ENCODE assay signal across 10 cellular contexts in genomic region chr3:111924283-111924682, GRCh38. TPM values are rescaled to one million over a fixed set of nuclear protein-coding genes. Genes with fewer than 3 reads are reported as not detected.
DNase-seq lines count a peak whose midpoint lies in the region; ATAC-seq and TF ChIP-seq lines count a peak whose summit lies in the region.
"Had no signal": no experiment of that assay in that cellular context is flagged by ENCODE, and none has a peak within 500 bp of the region (broad histone marks: within the 10 kb centered on the region; RNA-seq: fewer than 3 reads in every experiment).

No MANE protein-coding gene starts in this region.

- no peak overlapping the region for H3K4me3 Mint-ChIP-seq in chondrocyte (ENCODE audit: unreplicated experiment)
- H3K4me3 Mint-ChIP-seq in CD4-positive, alpha-beta memory T cell: no peak overlapping the region
- H3K4me3 Mint-ChIP-seq: activated naive CD4-positive, alpha-beta T cell treated with anti-CD3 and anti-CD28 coated beads for 36 hours had no signal

- no peaks in the 10 kb centered on the region for H3K27me3 ChIP-seq in lower lobe of right lung (ENCODE audit: low read depth)
- no peaks in the 10 kb centered on the region for H3K27me3 ChIP-seq in CD4-positive, alpha-beta memory T cell (ENCODE audit: insufficient read depth, low read length)

- peaks cover 3% of the 10 kb centered on the region for H3K9me3 Mint-ChIP-seq in chondrocyte (ENCODE audit: low read depth)
- no peaks in the 10 kb centered on the region for H3K9me3 Mint-ChIP-seq in CD4-positive, alpha-beta memory T cell
- H3K9me3 Mint-ChIP-seq: activated naive CD4-positive, alpha-beta T cell treated with anti-CD3 and anti-CD28 coated beads for 36 hours had no signal

- DNase-seq in A172 (ENCODE audit: low spot score) (peak; percentile 43), NCI-H2029 (lab: John Stamatoyannopoulos, UW) (peak; percentile 98), chondrocyte (ENCODE audit: low spot score) (no peak), lower lobe of right lung (peak; percentile 50), hippocampal formation (lab: John Stamatoyannopoulos, UW) (no peak)
- no peak for DNase-seq in CD4-positive, alpha-beta memory T cell
- DNase-seq: activated naive CD4-positive, alpha-beta T cell treated with anti-CD3 and anti-CD28 coated beads for 36 hours; retina had no signal

- no peak overlapping the region for H3K27ac ChIP-seq in lower lobe of right lung
- H3K27ac ChIP-seq in CD4-positive, alpha-beta memory T cell (ENCODE audit: low read depth, low read length): no peak overlapping the region

- POLR2A ChIA-PET in CD4-positive, alpha-beta memory T cell (lab: Charles Lee; ENCODE audit: partially characterized antibody): no interaction called here

- peaks cover 21% of the 10 kb centered on the region for H3K4me1 ChIP-seq in lower lobe of right lung
- H3K4me1 ChIP-seq in CD4-positive, alpha-beta memory T cell (ENCODE audit: insufficient read depth, low read length): no peaks in the 10 kb centered on the region

- H3K27me3 Mint-ChIP-seq in chondrocyte (ENCODE audit: low read depth): no peaks in the 10 kb centered on the region
- no peaks in the 10 kb centered on the region for H3K27me3 Mint-ChIP-seq in CD4-positive, alpha-beta memory T cell

- H3K9me3 ChIP-seq in lower lobe of right lung: no peaks in the 10 kb centered on the region
- no peaks in the 10 kb centered on the region for H3K9me3 ChIP-seq in CD4-positive, alpha-beta memory T cell (ENCODE audit: control insufficient read depth in 1 of 2, low read length in 2 of 2)

- peaks cover 14% of the 10 kb centered on the region for H3K36me3 ChIP-seq in lower lobe of right lung
- peaks cover 3% of the 10 kb centered on the region for H3K36me3 ChIP-seq in CD4-positive, alpha-beta memory T cell (ENCODE audit: insufficient read depth, low read length)

- CTCF ChIA-PET in CD4-positive, alpha-beta memory T cell (lab: Charles Lee; ENCODE audit: partially characterized antibody): no interaction called here

- peaks cover 40% of the 10 kb centered on the region for H3K4me1 Mint-ChIP-seq in chondrocyte (ENCODE audit: low read depth)
- H3K4me1 Mint-ChIP-seq in CD4-positive, alpha-beta memory T cell: no peaks in the 10 kb centered on the region

- ATAC-seq in lower lobe of right lung (peak; percentile 54 to 71), HG02763 (IDR thresholded peaks at IDR 0.05; ENCODE audit: unreplicated experiment) (no peak), GM21529 (IDR thresholded peaks at IDR 0.05; ENCODE audit: unreplicated experiment) (no peak)

- intact Hi-C loops in lower lobe of right lung (cut with DNase I): no loop called here
- intact Hi-C loops in CD4-positive, alpha-beta memory T cell (cut with micrococcal nuclease): no loop called here

- no peak overlapping the region for H3K4me3 ChIP-seq in lower lobe of right lung
- H3K4me3 ChIP-seq in CD4-positive, alpha-beta memory T cell (ENCODE audit: low read length in 2 of 2): no peak overlapping the region

- TF ChIP-seq CTCF in chondrocyte (IDR thresholded peaks at IDR 0.05) (no peak), lower lobe of right lung (IDR thresholded peaks at IDR 0.05) (no peak)

- peak overlapping the region; percentile 63 for H3K27ac Mint-ChIP-seq in chondrocyte (ENCODE audit: unreplicated experiment)
- no peak overlapping the region for H3K27ac Mint-ChIP-seq in CD4-positive, alpha-beta memory T cell
- H3K27ac Mint-ChIP-seq: activated naive CD4-positive, alpha-beta T cell treated with anti-CD3 and anti-CD28 coated beads for 36 hours had no signal

- H3K36me3 Mint-ChIP-seq in chondrocyte (ENCODE audit: low read depth): peaks cover 42% of the 10 kb centered on the region
- peaks cover 41 to 43% of the 10 kb centered on the region in 2 donors for H3K36me3 Mint-ChIP-seq in CD4-positive, alpha-beta memory T cell

RNA-seq across cellular contexts. Expression of gene ABHD10, which starts 54.5 kb away (rescaled TPM):
- total RNA-seq in A172 (2014; rRNA removed; shearing (Covaris generic)): 71.4 and 91.0 TPM in 2 replicates
- total RNA-seq in chondrocyte (26.3 to 35.5 TPM (median 26.5 TPM) in 3 replicates), lower lobe of right lung (29.3 TPM)
- 10 to 100 TPM; 39.7 to 40.1 TPM for total RNA-seq in CD4-positive, alpha-beta memory T cell
- polyA plus RNA-seq in CD4-positive, alpha-beta memory T cell: 10 to 100 TPM; 34.8 to 37.7 TPM

Comparison
In these comparisons a context has a peak if more than half of its experiments do, and no peak if none do; other contexts are left out.
1. DNase-seq: peak in A172 (single experiment), NCI-H2029 (single experiment) and lower lobe of right lung (single experiment); none in chondrocyte (single experiment), CD4-positive, alpha-beta memory T cell (0 of 5) and hippocampal formation (0 of 2).
2. ATAC-seq: peak in lower lobe of right lung (2 of 2); none in HG02763 (single experiment) and GM21529 (single experiment).